In the genomic region with DNA sequence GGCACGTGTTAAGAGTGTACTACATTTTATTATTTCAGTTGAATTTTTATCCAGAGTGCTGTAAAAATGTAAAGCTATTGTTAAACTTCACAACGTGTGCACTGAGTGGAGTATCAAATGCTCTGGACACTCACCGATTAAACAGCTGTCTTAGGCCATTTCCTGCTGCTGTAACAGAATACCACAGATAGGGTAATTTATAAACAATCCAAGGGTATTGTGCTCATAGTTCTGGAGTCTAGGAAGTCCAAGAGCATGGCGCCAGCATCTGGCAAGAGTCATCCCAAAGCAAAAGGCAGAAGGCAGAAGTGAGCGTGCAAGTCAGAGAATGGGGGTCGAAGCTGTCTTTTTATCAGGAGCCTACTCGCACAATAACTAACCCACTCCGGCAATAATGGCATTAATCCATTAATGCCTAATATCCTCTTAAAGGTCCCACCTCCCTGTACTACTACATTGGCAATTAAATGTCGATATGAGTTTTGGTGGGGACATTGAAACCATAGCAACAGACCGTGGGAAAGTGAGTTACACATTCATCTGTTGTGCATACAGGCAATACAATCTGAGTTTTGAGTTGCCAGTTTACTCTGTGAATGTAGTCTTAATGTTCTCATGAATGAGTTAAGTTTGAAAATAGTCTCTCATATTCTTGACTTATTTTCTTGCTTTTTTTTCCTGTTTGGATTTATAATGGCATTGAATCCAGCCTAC, we compare ENCODE assay signal across 1 cellular context.
TF ChIP-seq lines count a peak whose summit lies in the region.

No MANE protein-coding gene starts in this region.

TF ChIP-seq in WTC11, 78 proteins besides CTCF, POLR2A, EP300 and RAD21 (continued from another document):
- TF ChIP-seq, protein P1, sequence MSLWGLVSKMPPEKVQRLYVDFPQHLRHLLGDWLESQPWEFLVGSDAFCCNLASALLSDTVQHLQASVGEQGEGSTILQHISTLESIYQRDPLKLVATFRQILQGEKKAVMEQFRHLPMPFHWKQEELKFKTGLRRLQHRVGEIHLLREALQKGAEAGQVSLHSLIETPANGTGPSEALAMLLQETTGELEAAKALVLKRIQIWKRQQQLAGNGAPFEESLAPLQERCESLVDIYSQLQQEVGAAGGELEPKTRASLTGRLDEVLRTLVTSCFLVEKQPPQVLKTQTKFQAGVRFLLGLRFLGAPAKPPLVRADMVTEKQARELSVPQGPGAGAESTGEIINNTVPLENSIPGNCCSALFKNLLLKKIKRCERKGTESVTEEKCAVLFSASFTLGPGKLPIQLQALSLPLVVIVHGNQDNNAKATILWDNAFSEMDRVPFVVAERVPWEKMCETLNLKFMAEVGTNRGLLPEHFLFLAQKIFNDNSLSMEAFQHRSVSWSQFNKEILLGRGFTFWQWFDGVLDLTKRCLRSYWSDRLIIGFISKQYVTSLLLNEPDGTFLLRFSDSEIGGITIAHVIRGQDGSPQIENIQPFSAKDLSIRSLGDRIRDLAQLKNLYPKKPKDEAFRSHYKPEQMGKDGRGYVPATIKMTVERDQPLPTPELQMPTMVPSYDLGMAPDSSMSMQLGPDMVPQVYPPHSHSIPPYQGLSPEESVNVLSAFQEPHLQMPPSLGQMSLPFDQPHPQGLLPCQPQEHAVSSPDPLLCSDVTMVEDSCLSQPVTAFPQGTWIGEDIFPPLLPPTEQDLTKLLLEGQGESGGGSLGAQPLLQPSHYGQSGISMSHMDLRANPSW (CRISPR knock-in tag; conservative IDR thresholded peaks at IDR 0.05; ENCODE audit: low read depth): no peak
- TF ChIP-seq, protein P2, sequence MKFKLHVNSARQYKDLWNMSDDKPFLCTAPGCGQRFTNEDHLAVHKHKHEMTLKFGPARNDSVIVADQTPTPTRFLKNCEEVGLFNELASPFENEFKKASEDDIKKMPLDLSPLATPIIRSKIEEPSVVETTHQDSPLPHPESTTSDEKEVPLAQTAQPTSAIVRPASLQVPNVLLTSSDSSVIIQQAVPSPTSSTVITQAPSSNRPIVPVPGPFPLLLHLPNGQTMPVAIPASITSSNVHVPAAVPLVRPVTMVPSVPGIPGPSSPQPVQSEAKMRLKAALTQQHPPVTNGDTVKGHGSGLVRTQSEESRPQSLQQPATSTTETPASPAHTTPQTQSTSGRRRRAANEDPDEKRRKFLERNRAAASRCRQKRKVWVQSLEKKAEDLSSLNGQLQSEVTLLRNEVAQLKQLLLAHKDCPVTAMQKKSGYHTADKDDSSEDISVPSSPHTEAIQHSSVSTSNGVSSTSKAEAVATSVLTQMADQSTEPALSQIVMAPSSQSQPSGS (CRISPR knock-in tag; IDR thresholded peaks at IDR 0.05; ENCODE audit: borderline replicate concordance, low read depth): no peak
- TF ChIP-seq FOXK1 (CRISPR knock-in tag; IDR thresholded peaks at IDR 0.05) (no peak), RORB (CRISPR knock-in tag; IDR thresholded peaks at IDR 0.05) (no peak), FOXJ3 (CRISPR knock-in tag; IDR thresholded peaks at IDR 0.05; ENCODE audit: borderline replicate concordance) (no peak), ETV6 (CRISPR knock-in tag; IDR thresholded peaks at IDR 0.05) (no peak)
- TF ChIP-seq, protein P3, sequence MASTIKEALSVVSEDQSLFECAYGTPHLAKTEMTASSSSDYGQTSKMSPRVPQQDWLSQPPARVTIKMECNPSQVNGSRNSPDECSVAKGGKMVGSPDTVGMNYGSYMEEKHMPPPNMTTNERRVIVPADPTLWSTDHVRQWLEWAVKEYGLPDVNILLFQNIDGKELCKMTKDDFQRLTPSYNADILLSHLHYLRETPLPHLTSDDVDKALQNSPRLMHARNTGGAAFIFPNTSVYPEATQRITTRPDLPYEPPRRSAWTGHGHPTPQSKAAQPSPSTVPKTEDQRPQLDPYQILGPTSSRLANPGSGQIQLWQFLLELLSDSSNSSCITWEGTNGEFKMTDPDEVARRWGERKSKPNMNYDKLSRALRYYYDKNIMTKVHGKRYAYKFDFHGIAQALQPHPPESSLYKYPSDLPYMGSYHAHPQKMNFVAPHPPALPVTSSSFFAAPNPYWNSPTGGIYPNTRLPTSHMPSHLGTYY (CRISPR knock-in tag; IDR thresholded peaks at IDR 0.05): no peak
- TF ChIP-seq, protein P4, sequence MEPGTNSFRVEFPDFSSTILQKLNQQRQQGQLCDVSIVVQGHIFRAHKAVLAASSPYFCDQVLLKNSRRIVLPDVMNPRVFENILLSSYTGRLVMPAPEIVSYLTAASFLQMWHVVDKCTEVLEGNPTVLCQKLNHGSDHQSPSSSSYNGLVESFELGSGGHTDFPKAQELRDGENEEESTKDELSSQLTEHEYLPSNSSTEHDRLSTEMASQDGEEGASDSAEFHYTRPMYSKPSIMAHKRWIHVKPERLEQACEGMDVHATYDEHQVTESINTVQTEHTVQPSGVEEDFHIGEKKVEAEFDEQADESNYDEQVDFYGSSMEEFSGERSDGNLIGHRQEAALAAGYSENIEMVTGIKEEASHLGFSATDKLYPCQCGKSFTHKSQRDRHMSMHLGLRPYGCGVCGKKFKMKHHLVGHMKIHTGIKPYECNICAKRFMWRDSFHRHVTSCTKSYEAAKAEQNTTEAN (CRISPR knock-in tag; IDR thresholded peaks at IDR 0.05): no peak
- TF ChIP-seq, protein P5, sequence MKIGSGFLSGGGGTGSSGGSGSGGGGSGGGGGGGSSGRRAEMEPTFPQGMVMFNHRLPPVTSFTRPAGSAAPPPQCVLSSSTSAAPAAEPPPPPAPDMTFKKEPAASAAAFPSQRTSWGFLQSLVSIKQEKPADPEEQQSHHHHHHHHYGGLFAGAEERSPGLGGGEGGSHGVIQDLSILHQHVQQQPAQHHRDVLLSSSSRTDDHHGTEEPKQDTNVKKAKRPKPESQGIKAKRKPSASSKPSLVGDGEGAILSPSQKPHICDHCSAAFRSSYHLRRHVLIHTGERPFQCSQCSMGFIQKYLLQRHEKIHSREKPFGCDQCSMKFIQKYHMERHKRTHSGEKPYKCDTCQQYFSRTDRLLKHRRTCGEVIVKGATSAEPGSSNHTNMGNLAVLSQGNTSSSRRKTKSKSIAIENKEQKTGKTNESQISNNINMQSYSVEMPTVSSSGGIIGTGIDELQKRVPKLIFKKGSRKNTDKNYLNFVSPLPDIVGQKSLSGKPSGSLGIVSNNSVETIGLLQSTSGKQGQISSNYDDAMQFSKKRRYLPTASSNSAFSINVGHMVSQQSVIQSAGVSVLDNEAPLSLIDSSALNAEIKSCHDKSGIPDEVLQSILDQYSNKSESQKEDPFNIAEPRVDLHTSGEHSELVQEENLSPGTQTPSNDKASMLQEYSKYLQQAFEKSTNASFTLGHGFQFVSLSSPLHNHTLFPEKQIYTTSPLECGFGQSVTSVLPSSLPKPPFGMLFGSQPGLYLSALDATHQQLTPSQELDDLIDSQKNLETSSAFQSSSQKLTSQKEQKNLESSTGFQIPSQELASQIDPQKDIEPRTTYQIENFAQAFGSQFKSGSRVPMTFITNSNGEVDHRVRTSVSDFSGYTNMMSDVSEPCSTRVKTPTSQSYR (CRISPR knock-in tag; IDR thresholded peaks at IDR 0.05): no peak
